Comparison of ENCODE assay signal across 23 cellular contexts in genomic region chr22:37589607-37590006, GRCh38. TPM values are rescaled to one million over a fixed set of nuclear protein-coding genes. Genes with fewer than 3 reads are reported as not detected.
DNase-seq lines count a peak whose midpoint lies in the region; ATAC-seq and TF ChIP-seq lines count a peak whose summit lies in the region.
"Had no signal": no experiment of that assay in that cellular context is flagged by ENCODE, and none has a peak within 500 bp of the region (broad histone marks: within the 10 kb centered on the region; RNA-seq: fewer than 3 reads in every experiment).

No MANE protein-coding gene starts in this region.

- H3K27me3 ChIP-seq in mesendoderm (ENCODE audit: insufficient read depth, low read length, poor library complexity), result no peaks in the 10 kb centered on the region

- peak overlapping the region; percentile 93 to 100 (median 99) for H3K27ac Mint-ChIP-seq in CD14-positive monocyte
- H3K27ac Mint-ChIP-seq in T-helper 17 cell, result peak overlapping the region; percentile 47
- no peak overlapping the region for H3K27ac Mint-ChIP-seq in nephron progenitor cell
- H3K27ac Mint-ChIP-seq: CD8-positive, alpha-beta T cell had no signal

- no peaks in the 10 kb centered on the region for H3K79me2 ChIP-seq in mesendoderm (ENCODE audit: control insufficient read depth, insufficient read depth, low read length)

- H3K4me1 ChIP-seq in mesendoderm (ENCODE audit: control insufficient read depth, low read depth, low read length), result peaks cover 6% of the 10 kb centered on the region

- no peak overlapping the region for H4K5ac ChIP-seq in mesendoderm (ENCODE audit: low read length)

- DNase-seq in CD14-positive monocyte (ENCODE audit: low spot score), result no peak
- no peak for DNase-seq in T-helper 17 cell
- DNase-seq in mesendoderm, result peak; percentile 62
- no peak for DNase-seq in nephron progenitor cell
- DNase-seq: Calu3; CD8-positive, alpha-beta T cell; DMS53; EL; H7; Karpas-422; NCI-H1417 treated with DMSO at 0.1 percent for 48 hours; NCI-H187 treated with DMSO at 0.1 percent for 48 hours; NCI-H2227 treated with DMSO at 0.1 percent for 48 hours; NCI-H524; NCI-H82 had no signal

- no peaks in the 10 kb centered on the region for H3K79me1 ChIP-seq in mesendoderm (ENCODE audit: low read length)

- H3K4me3 Mint-ChIP-seq in CD14-positive monocyte (no peak overlapping the region), T-helper 17 cell (no peak overlapping the region), nephron progenitor cell (no peak overlapping the region)
- H3K4me3 Mint-ChIP-seq: CD8-positive, alpha-beta T cell; IgD-negative memory B cell had no signal

- H3K4me2 ChIP-seq in mesendoderm (ENCODE audit: low read length), result no peak overlapping the region

- ATAC-seq in T-helper 17 cell (no peak), HG02970 (IDR thresholded peaks at IDR 0.05; ENCODE audit: low FRiP score, unreplicated experiment) (no peak), HG03469 (IDR thresholded peaks at IDR 0.05; ENCODE audit: unreplicated experiment) (no peak)
- ATAC-seq: CD8-positive, alpha-beta T cell had no signal

- no peak overlapping the region for H2BK15ac ChIP-seq in mesendoderm (replicated peaks; ENCODE audit: low read depth)

- H3K56ac ChIP-seq in mesendoderm (ENCODE audit: low read length), result peak overlapping the region; percentile 25

- H3K9me3 Mint-ChIP-seq in CD14-positive monocyte (peaks cover 0 to 2% (median 0%) of the 10 kb centered on the region in 7 donors), nephron progenitor cell (no peaks in the 10 kb centered on the region)
- H3K9me3 Mint-ChIP-seq: CD8-positive, alpha-beta T cell; IgD-negative memory B cell had no signal

- H3K36me3 Mint-ChIP-seq in CD14-positive monocyte, result peaks cover 1 to 3% of the 10 kb centered on the region in 2 donors
- peaks cover 2% of the 10 kb centered on the region for H3K36me3 Mint-ChIP-seq in T-helper 17 cell (ENCODE audit: low read depth)
- no peaks in the 10 kb centered on the region for H3K36me3 Mint-ChIP-seq in nephron progenitor cell (ENCODE audit: low read depth)
- H3K36me3 Mint-ChIP-seq: CD8-positive, alpha-beta T cell had no signal

- H3K9me3 ChIP-seq in T-helper 17 cell (ENCODE audit: control insufficient read depth, low read length, poor library complexity, severe bottlenecking), result no peaks in the 10 kb centered on the region

- H2BK5ac ChIP-seq in mesendoderm (ENCODE audit: low read length), result peak overlapping the region; percentile 22

- no peak overlapping the region for H3K4ac ChIP-seq in mesendoderm (ENCODE audit: low read depth, low read length)

- no peak overlapping the region for H3K27ac ChIP-seq in mesendoderm (ENCODE audit: low read depth, low read length)
- H3K27ac ChIP-seq: HL-60, RWPE1 had no signal

- no peak overlapping the region for H3K4me3 ChIP-seq in mesendoderm (ENCODE audit: low read length)

- H3K36me3 ChIP-seq in mesendoderm (ENCODE audit: control insufficient read depth, insufficient read depth, low read length), result no peaks in the 10 kb centered on the region

- intact Hi-C loops in CD14-positive monocyte (cut with micrococcal nuclease), result loop anchor here (2.0 kb wide), 1 partner anchor 15 kb away; no protein-coding TSS in a partner anchor

- peaks cover 3 to 6% (median 3%) of the 10 kb centered on the region in 3 donors for H3K27me3 Mint-ChIP-seq in CD14-positive monocyte (ENCODE audit: low read depth in 3 of 3)
- H3K27me3 Mint-ChIP-seq in T-helper 17 cell, result peaks cover 16% of the 10 kb centered on the region
- H3K27me3 Mint-ChIP-seq in nephron progenitor cell (ENCODE audit: low read depth, poor library complexity), result peaks cover 29% of the 10 kb centered on the region

- H2AK5ac ChIP-seq in mesendoderm (ENCODE audit: low read length), result no peak overlapping the region

- no peak overlapping the region for H2BK120ac ChIP-seq in mesendoderm (ENCODE audit: low read depth, low read length)

- no peak overlapping the region for H3K18ac ChIP-seq in mesendoderm (ENCODE audit: low read length)

- peak overlapping the region; percentile 3 for H3K9ac ChIP-seq in mesendoderm (ENCODE audit: low read length)

- H4K8ac ChIP-seq in mesendoderm (ENCODE audit: low read depth, low read length), result no peak overlapping the region

- no CpG with 5 or more reads among the region's 5 CpGs for WGBS in mesendoderm (ENCODE audit: extremely low coverage, insufficient coverage, low lambda C conversion rate)

- no peak for TF ChIP-seq CTCF in CD14-positive monocyte (IDR thresholded peaks at IDR 0.05)
- TF ChIP-seq CTCF in nephron progenitor cell (IDR thresholded peaks at IDR 0.05), result no peak

- H3K23ac ChIP-seq in mesendoderm (ENCODE audit: low read length), result no peak overlapping the region

- peaks cover 39% of the 10 kb centered on the region for H3K4me1 Mint-ChIP-seq in CD14-positive monocyte
- peaks cover 11% of the 10 kb centered on the region for H3K4me1 Mint-ChIP-seq in T-helper 17 cell
- H3K4me1 Mint-ChIP-seq in nephron progenitor cell, result peaks cover 32% of the 10 kb centered on the region

RNA-seq across cellular contexts. Expression of gene LGALS2, which starts 9.7 kb away (rescaled TPM):
- 100 to 1,000 TPM; 654 to 878 TPM for polyA plus RNA-seq in CD14-positive monocyte
- 1 to 10 TPM; 1.9 to 6.1 TPM for total RNA-seq in T-helper 17 cell
- not detected for polyA plus RNA-seq in mesendoderm (2013, experiment 1 of 2)
- polyA plus RNA-seq in mesendoderm (2013, experiment 2 of 2), result not detected
- total RNA-seq: CD8-positive, alpha-beta T cell; H7; HT1080; MCF 10A had no signal
- polyA plus RNA-seq: BJ had no signal

RNA-seq across cellular contexts. Expression of gene GGA1, which starts 19.0 kb away (rescaled TPM):
- 10 to 100 TPM; 19.8 to 24.8 TPM for polyA plus RNA-seq in CD14-positive monocyte
- total RNA-seq in T-helper 17 cell, result 10 to 100 TPM; 70.5 to 86.8 TPM
- polyA plus RNA-seq in mesendoderm (2013, experiment 1 of 2), result 23.0 TPM
- polyA plus RNA-seq in mesendoderm (2013, experiment 2 of 2), result 23.5 TPM

RNA-seq across cellular contexts. Expression of gene CDC42EP1, which starts 29.3 kb away (rescaled TPM):
- polyA plus RNA-seq in CD14-positive monocyte, result 1 to 10 TPM; 5.9 to 8.5 TPM
- total RNA-seq in T-helper 17 cell, result not detected
- polyA plus RNA-seq in mesendoderm (2013, experiment 1 of 2), result 70.7 TPM
- 66.2 TPM for polyA plus RNA-seq in mesendoderm (2013, experiment 2 of 2)
- total RNA-seq: CD8-positive, alpha-beta T cell had no signal

RNA-seq across cellular contexts. Expression of gene SH3BP1, which starts 49.9 kb away (rescaled TPM):
- polyA plus RNA-seq in CD14-positive monocyte, result 10 to 100 TPM; 20.0 TPM
- total RNA-seq in T-helper 17 cell, result 10 to 100 TPM; 79.7 to 97.5 TPM
- 19.3 TPM for polyA plus RNA-seq in mesendoderm (2013, experiment 1 of 2)
- 19.6 TPM for polyA plus RNA-seq in mesendoderm (2013, experiment 2 of 2)
